In genomic region chr6:7341989-7342742, GRCh38 we compare ENCODE assay signal across 1 cellular context.
TF ChIP-seq lines count a peak whose summit lies in the region.

No MANE protein-coding gene starts in this region.

TF ChIP-seq in K562, 482 proteins besides CTCF, POLR2A, EP300 and RAD21:
- 0 out of 2 replicates have a peak, but pooled peaks have one; percentile 21 for TF ChIP-seq CBFA2T2 (conservative IDR thresholded peaks at IDR 0.05)
- TF ChIP-seq ARNT (IDR thresholded peaks at IDR 0.05) = no peak
- peak; percentile 52 for TF ChIP-seq CBFA2T3 (IDR thresholded peaks at IDR 0.05)
- peak; percentile 86 for TF ChIP-seq ATF3 (IDR thresholded peaks at IDR 0.05)
- TF ChIP-seq ATF3 (CRISPR knock-in tag; conservative IDR thresholded peaks at IDR 0.05) = no peak
- peak; percentile 76 for TF ChIP-seq JUND (IDR thresholded peaks at IDR 0.05; ENCODE audit: borderline replicate concordance, low read depth, low read length)
- TF ChIP-seq JUND (tag; IDR thresholded peaks at IDR 0.05; ENCODE audit: borderline replicate concordance, low read depth, low read length) = peak; percentile 55; the same call in 1 of the 3 replicates
- no peak for TF ChIP-seq CCNT2 (IDR thresholded peaks at IDR 0.05; ENCODE audit: borderline replicate concordance, extremely low read depth, insufficient read length, low read depth, low read length)
